Comparison of ENCODE assay signal across 1 cellular context in the genomic region with DNA sequence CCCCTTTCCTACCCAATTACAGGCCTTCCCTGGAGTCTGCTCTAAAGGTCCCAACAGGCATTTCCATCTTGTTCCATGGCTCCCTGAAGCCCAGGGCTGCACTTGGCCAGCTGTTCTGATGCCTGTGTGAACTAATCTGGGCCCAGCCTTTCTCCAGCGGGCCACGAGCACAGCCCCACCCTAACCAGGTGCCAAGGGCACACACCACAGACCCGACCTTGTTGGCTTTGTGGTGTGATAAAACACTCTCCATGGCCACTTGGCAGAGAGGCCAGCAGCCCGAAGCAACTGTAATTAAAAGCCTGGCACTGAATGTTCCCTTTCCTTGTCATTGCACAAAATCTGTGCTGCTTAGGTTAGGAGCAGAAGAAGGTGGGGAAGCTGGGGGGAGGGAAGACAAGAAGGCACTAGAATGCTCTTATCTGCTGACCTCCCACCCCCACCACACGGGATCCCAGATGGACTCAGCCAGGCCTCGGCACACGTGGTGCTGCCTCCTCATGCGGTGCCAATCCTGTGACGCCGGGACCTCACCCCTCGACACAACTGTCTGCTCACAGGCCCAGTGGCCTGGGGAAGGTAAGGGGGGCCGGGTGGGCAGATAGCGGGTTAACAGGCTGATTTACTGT.
TF ChIP-seq lines count a peak whose summit lies in the region.

No MANE protein-coding gene starts in this region.

TF ChIP-seq in IMR-90, 13 proteins besides CTCF, POLR2A, EP300 and RAD21:
- no peak for TF ChIP-seq MAFK (IDR thresholded peaks at IDR 0.05; ENCODE audit: low read depth, low read length)
- TF ChIP-seq, protein P1, sequence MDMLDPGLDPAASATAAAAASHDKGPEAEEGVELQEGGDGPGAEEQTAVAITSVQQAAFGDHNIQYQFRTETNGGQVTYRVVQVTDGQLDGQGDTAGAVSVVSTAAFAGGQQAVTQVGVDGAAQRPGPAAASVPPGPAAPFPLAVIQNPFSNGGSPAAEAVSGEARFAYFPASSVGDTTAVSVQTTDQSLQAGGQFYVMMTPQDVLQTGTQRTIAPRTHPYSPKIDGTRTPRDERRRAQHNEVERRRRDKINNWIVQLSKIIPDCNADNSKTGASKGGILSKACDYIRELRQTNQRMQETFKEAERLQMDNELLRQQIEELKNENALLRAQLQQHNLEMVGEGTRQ (IDR thresholded peaks at IDR 0.05; ENCODE audit: low read depth, low read length): peak; percentile 22; the same call in 1 of the 2 replicates
